1 cellular context compared by ENCODE assay signal in the genomic region with DNA sequence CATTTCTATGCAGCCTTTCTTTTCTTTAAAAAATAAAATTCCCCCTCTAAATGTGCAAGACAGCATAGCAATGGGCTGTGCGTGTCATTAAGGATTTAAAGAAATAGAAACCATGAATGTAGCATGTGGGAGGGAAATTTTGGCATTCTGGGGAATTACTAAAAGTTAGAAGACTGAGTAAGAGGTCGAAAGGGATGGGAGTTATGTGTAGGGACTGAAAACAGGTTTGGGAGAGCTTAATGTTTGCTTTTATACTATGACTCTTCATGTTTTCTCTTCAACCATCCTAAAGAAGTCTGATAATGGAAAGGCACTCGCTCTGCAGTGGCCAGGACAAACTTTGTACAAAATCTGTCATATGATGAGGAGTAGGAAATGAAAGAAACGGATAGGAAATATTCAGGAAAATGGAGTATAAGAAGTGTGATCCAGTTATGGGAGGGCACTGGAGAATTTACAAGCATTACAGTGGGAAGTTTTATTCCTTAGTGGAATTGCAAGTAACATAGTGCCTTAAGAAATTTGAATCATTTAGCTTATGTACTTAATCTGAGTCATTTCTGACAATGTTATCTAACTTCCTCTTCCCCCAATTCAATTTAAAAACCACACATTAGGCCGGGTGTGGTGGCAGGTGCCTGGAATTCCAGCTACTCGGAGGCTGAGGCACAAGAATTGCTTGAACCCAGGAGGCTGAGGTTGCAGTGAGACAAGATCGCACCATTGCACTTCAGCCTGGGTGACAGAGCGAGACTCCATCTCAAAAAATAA.
TF ChIP-seq lines count a peak whose summit lies in the region.

No MANE protein-coding gene starts in this region.

TF ChIP-seq in SK-N-SH, 30 proteins besides CTCF, POLR2A, EP300 and RAD21 (continued from another document):
- no peak for TF ChIP-seq SMC3 (IDR thresholded peaks at IDR 0.05; ENCODE audit: low read depth, low read length)
